In genomic region chr21:45471229-45472052, GRCh38 we compare ENCODE assay signal across 8 cellular contexts.
A peak's percentile ranks its signal among the peaks of the same experiment; 100 is the strongest.
DNase-seq lines count a peak whose midpoint lies in the region; ATAC-seq and TF ChIP-seq lines count a peak whose summit lies in the region.

No MANE protein-coding gene starts in this region.

- peak; percentile 34 for ATAC-seq in body of pancreas
- no peak for ATAC-seq in GM18861 (IDR thresholded peaks at IDR 0.05; ENCODE audit: unreplicated experiment)
- ATAC-seq in GM18909 (IDR thresholded peaks at IDR 0.05; ENCODE audit: poor library complexity, unreplicated experiment) = no peak

- H3K27me3 ChIP-seq in body of pancreas (no peaks in the 10 kb centered on the region), layer of hippocampus (ENCODE audit: control insufficient read depth, insufficient read depth, low read length) (no peaks in the 10 kb centered on the region)

- WGBS in body of pancreas, 2 donors = 33 to 41% methylated on average over 21 to 26 of the region's 26 CpGs

- TF ChIP-seq POLR2A in body of pancreas (IDR thresholded peaks at IDR 0.05) (no peak), erythroblast (IDR thresholded peaks at IDR 0.05; ENCODE audit: low read length) (no peak)

- H3K36me3 ChIP-seq in body of pancreas (replicated peaks in 1 of 2; ENCODE audit: insufficient read depth in 1 of 2, low read depth in 2 of 2) = no peaks in the 10 kb centered on the region

- intact Hi-C loops in body of pancreas (cut with DNase I) = no loop called here

- H3K4me1 ChIP-seq in body of pancreas = peaks cover 44% of the 10 kb centered on the region

- peak overlapping the region in 3 of 4 donors; percentile 51 to 70 (median 62) for H3K27ac ChIP-seq in body of pancreas
- peak overlapping the region; percentile 80 for H3K27ac ChIP-seq in layer of hippocampus (ENCODE audit: low read depth, low read length)

- TF ChIP-seq CTCF in body of pancreas (IDR thresholded peaks at IDR 0.05) = no peak

- H3K9me3 ChIP-seq in body of pancreas = no peaks in the 10 kb centered on the region

- DNase-seq in HS-5 (ENCODE audit: low read depth) = peak; percentile 26
- peak in 1 of 4 donors; percentile 29 for DNase-seq in body of pancreas
- peak; percentile 44 for DNase-seq in superior temporal gyrus (ENCODE audit: extremely low spot score)
- no peak for DNase-seq in NCI-H82 treated with DMSO at 0.1 percent for 48 hours (lab: John Stamatoyannopoulos, UW; ENCODE audit: unreplicated experiment)
- DNase-seq in erythroblast (lab: John Stamatoyannopoulos, UW) = no peak

- no peak overlapping the region for H3K4me3 ChIP-seq in body of pancreas

Comparison
In these comparisons a context has a peak if more than half of its experiments do, and no peak if none do; other contexts are left out.
1. DNase-seq: peak in HS-5 (single experiment) and superior temporal gyrus (single experiment); none in NCI-H82 treated with DMSO at 0.1 percent for 48 hours (single experiment) and erythroblast (0 of 2).